13 cellular contexts compared by ENCODE assay signal in the genomic region with DNA sequence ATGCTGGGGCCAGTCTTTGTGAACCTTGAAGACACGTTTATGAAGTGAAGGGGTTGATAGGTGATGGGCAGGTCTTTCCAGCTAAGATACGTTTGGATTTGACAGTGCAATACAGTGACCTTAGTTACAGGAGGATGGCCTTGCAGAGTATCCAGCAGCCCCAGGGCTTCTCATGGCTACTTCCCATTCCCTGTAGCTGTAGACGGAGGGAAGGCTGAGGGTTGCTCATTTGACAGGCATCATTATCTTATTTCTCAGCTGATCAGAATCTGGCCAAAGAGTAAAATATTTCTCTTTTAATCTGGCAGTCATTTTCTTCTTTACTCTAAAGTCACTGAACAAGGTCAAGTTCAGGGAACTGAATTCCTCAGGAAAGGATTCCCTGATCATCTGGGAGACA.
DNase-seq lines count a peak whose midpoint lies in the region; ATAC-seq and TF ChIP-seq lines count a peak whose summit lies in the region.
"Had no signal": no experiment of that assay in that cellular context is flagged by ENCODE, and none has a peak within 500 bp of the region (broad histone marks: within the 10 kb centered on the region; RNA-seq: fewer than 3 reads in every experiment).

No MANE protein-coding gene starts in this region.

- POLR2A ChIA-PET in IMR-90 (lab: Charles Lee; ENCODE audit: unreplicated experiment) = no interaction called here

- 0 out of 2 replicates have a peak overlapping the region, but pooled peaks have one; percentile 57 for H2AK5ac ChIP-seq in IMR-90 (ENCODE audit: low read depth, low read length)

- no peak for ATAC-seq in IMR-90 (ENCODE audit: low read depth)
- no peak for ATAC-seq in HG02938 (IDR thresholded peaks at IDR 0.05; ENCODE audit: unreplicated experiment)
- no peak for ATAC-seq in GM18517 (IDR thresholded peaks at IDR 0.05; ENCODE audit: unreplicated experiment)

- dilution Hi-C loops in IMR-90 (cut with HindIII; ENCODE audit: low sequenced_read_pairs, unreplicated experiment) = no loop called here

- peaks cover 6% of the 10 kb centered on the region for H3K9me3 Mint-ChIP-seq in progenitor cell of endocrine pancreas (ENCODE audit: low read depth)

- intact Hi-C loops in IMR-90 (cut with micrococcal nuclease) (no loop called here), uterus (cut with DNase I; ENCODE audit: low total_unique reads) (no loop called here)

- H3K36me3 ChIP-seq in IMR-90 (ENCODE audit: control insufficient read depth, insufficient read depth, low read length) (no peaks in the 10 kb centered on the region), hepatocyte (replicated peaks; ENCODE audit: insufficient read depth, low read depth) (no peaks in the 10 kb centered on the region), uterus (no peaks in the 10 kb centered on the region)

- peak overlapping the region; percentile 13 for H3K27ac Mint-ChIP-seq in progenitor cell of endocrine pancreas
- H3K27ac Mint-ChIP-seq: CD4-positive, alpha-beta memory T cell had no signal

- no peaks in the 10 kb centered on the region for H3K36me3 Mint-ChIP-seq in progenitor cell of endocrine pancreas (ENCODE audit: insufficient read depth)
- H3K36me3 Mint-ChIP-seq: CD4-positive, alpha-beta memory T cell had no signal

- peak overlapping the region; percentile 12 for H2BK120ac ChIP-seq in IMR-90 (ENCODE audit: low read depth, low read length)

- H3K4me2 ChIP-seq in IMR-90 (ENCODE audit: low read depth, low read length) (no peak overlapping the region), hepatocyte (no peak overlapping the region)

- no peak overlapping the region; the same call in 1 of the 2 replicates for H4K5ac ChIP-seq in IMR-90 (ENCODE audit: low read depth, low read length)

- H2BK5ac ChIP-seq in IMR-90 (ENCODE audit: low read depth, low read length, poor library complexity, severe bottlenecking) = no peak overlapping the region

- CTCF ChIA-PET in IMR-90 (lab: Yijun Ruan, JAX) = no interaction called here

- TF ChIP-seq CTCF in IMR-90 (conservative IDR thresholded peaks at IDR 0.05; ENCODE audit: low read depth, low read length) (no peak), hepatocyte (IDR thresholded peaks at IDR 0.05; ENCODE audit: poor library complexity) (no peak), progenitor cell of endocrine pancreas (IDR thresholded peaks at IDR 0.05; ENCODE audit: unreplicated experiment) (no peak), uterus (IDR thresholded peaks at IDR 0.05) (no peak), GM20000 (IDR thresholded peaks at IDR 0.05; ENCODE audit: extremely low read depth, missing control alignments) (no peak)

- WGBS in IMR-90 (ENCODE audit: extremely low coverage in 2 of 2, insufficient read length in 1 of 2), 2 experiments = 100% methylated on average over 1 of the region's 3 CpGs; no CpG with 5 or more reads in 1 of the 2 experiments
- 73% methylated on average over 3 of the region's 3 CpGs for WGBS in hepatocyte (ENCODE audit: low lambda C conversion rate, missing lambda C conversion rate)

- no peak for DNase-seq in IMR-90
- DNase-seq in hepatocyte (ENCODE audit: low spot score) = no peak
- no peak for DNase-seq in progenitor cell of endocrine pancreas (ENCODE audit: low spot score, unreplicated experiment)
- DNase-seq in uterus = no peak
- DNase-seq in GM20000 (ENCODE audit: low spot score) = no peak
- DNase-seq: C1 segment of cervical spinal cord; Caco-2; CD4-positive, alpha-beta memory T cell; DND-41; H7; HCEC 1CT had no signal

- no peaks in the 10 kb centered on the region for H3K9me2 ChIP-seq in hepatocyte (replicated peaks; ENCODE audit: insufficient read depth)

- no peak overlapping the region for H3K4ac ChIP-seq in IMR-90 (ENCODE audit: low read depth, low read length)

- H3K9ac ChIP-seq in IMR-90 (ENCODE audit: low read depth, low read length) = no peak overlapping the region

- peak overlapping the region; percentile 44; the same call in 2 of the 3 replicates for H2BK15ac ChIP-seq in IMR-90 (ENCODE audit: low read depth, low read length)

- H4K8ac ChIP-seq in IMR-90 (ENCODE audit: low read depth in 2 of 2, low read length in 2 of 2) = no peak overlapping the region

- no peak for TF ChIP-seq RAD21 in IMR-90 (IDR thresholded peaks at IDR 0.05; ENCODE audit: low read length)

- no peaks in the 10 kb centered on the region for H3K79me2 ChIP-seq in hepatocyte

- H3K4me3 ChIP-seq in IMR-90 (ENCODE audit: insufficient read depth, low read depth, low read length) (no peak overlapping the region), hepatocyte (no peak overlapping the region), uterus (no peak overlapping the region)

- H3K4me3 Mint-ChIP-seq in progenitor cell of endocrine pancreas (ENCODE audit: low read depth) = no peak overlapping the region
- H3K4me3 Mint-ChIP-seq: CD4-positive, alpha-beta memory T cell had no signal

- TF ChIP-seq POLR2A in IMR-90 (IDR thresholded peaks at IDR 0.05; ENCODE audit: low read depth, low read length) (no peak), uterus (IDR thresholded peaks at IDR 0.05) (no peak)

- no peaks in the 10 kb centered on the region for H3K79me1 ChIP-seq in IMR-90 (ENCODE audit: low read depth in 1 of 2, low read length in 2 of 2)

- peaks cover 34% of the 10 kb centered on the region for H3K4me1 Mint-ChIP-seq in progenitor cell of endocrine pancreas (ENCODE audit: low read depth)
- H3K4me1 Mint-ChIP-seq: CD4-positive, alpha-beta memory T cell had no signal

- no peak overlapping the region for H3K23ac ChIP-seq in IMR-90 (ENCODE audit: low read depth, low read length)

- H3K56ac ChIP-seq in IMR-90 (ENCODE audit: extremely low read depth, insufficient read depth, low read length) = no peak overlapping the region

- no peaks in the 10 kb centered on the region for H3K27me3 Mint-ChIP-seq in progenitor cell of endocrine pancreas

- no TSS peak for BruUV-seq in IMR-90 (replicated peaks; lab: Mats Ljungman, UMichigan)

- no peak overlapping the region for H3K14ac ChIP-seq in IMR-90 (replicated peaks; ENCODE audit: low read depth, low read length)

- in situ Hi-C loops in IMR-90 (cut with MboI; ENCODE audit: low sequenced_read_pairs) = no loop called here

- H2AFZ ChIP-seq in IMR-90 (replicated peaks; ENCODE audit: low read length, poor library complexity) (no peak overlapping the region), hepatocyte (no peak overlapping the region)

- 0 out of 2 replicates have a peak, but pooled peaks cover 7% of the 10 kb centered on the region for H3K9me1 ChIP-seq in IMR-90 (ENCODE audit: insufficient read depth, low read length)

- 0 out of 2 replicates have a peak overlapping the region, but pooled peaks have one; percentile 16 for H3K18ac ChIP-seq in IMR-90 (ENCODE audit: low read depth, low read length)

- H3K27me3 ChIP-seq in IMR-90 (ENCODE audit: control insufficient read depth, insufficient read depth, low read length) (no peaks in the 10 kb centered on the region), hepatocyte (no peaks in the 10 kb centered on the region), uterus (no peaks in the 10 kb centered on the region)

- peaks cover 19% of the 10 kb centered on the region for H3K4me1 ChIP-seq in IMR-90 (ENCODE audit: control insufficient read depth, insufficient read depth, low read length)
- no peaks in the 10 kb centered on the region for H3K4me1 ChIP-seq in hepatocyte (ENCODE audit: insufficient read depth)
- peaks cover 10 to 11% of the 10 kb centered on the region in 2 donors for H3K4me1 ChIP-seq in uterus
- H3K4me1 ChIP-seq: Caco-2 had no signal

- no peak overlapping the region for H2AK9ac ChIP-seq in IMR-90 (replicated peaks; ENCODE audit: low read depth, low read length, poor library complexity)

- H2BK20ac ChIP-seq in IMR-90 (ENCODE audit: low read depth, low read length) = no peak overlapping the region

- H4K91ac ChIP-seq in IMR-90 (ENCODE audit: insufficient read depth, low read depth, low read length) = peak overlapping the region; percentile 34; the same call in 1 of the 2 replicates

- H3K27ac ChIP-seq in IMR-90 (ENCODE audit: insufficient read depth, low read length) (no peak overlapping the region), hepatocyte (peak overlapping the region; percentile 41), uterus (peak overlapping the region; percentile 80 to 86)

- no peaks in the 10 kb centered on the region for H3K9me3 ChIP-seq in IMR-90 (ENCODE audit: control insufficient read depth, insufficient read depth, low read length)
- no peaks in the 10 kb centered on the region for H3K9me3 ChIP-seq in hepatocyte (ENCODE audit: low read depth)
- no peaks in the 10 kb centered on the region for H3K9me3 ChIP-seq in uterus

- no peaks in the 10 kb centered on the region for H4K20me1 ChIP-seq in IMR-90 (ENCODE audit: insufficient read depth, low read length)
- no peaks in the 10 kb centered on the region for H4K20me1 ChIP-seq in hepatocyte (ENCODE audit: insufficient read depth, poor library complexity, severe bottlenecking)

TF ChIP-seq in IMR-90, 13 proteins besides CTCF, POLR2A, EP300 and RAD21:
- no peak for TF ChIP-seq MAZ (IDR thresholded peaks at IDR 0.05; ENCODE audit: borderline replicate concordance, low read depth, low read length)
